11 cellular contexts compared by ENCODE assay signal in genomic region chr3:32423956-32424558, GRCh38. TPM values are rescaled to one million over a fixed set of nuclear protein-coding genes. Genes with fewer than 3 reads are reported as not detected.
DNase-seq lines count a peak whose midpoint lies in the region; TF ChIP-seq lines count a peak whose summit lies in the region.
"Had no signal": no experiment of that assay in that cellular context is flagged by ENCODE, and none has a peak within 500 bp of the region (broad histone marks: within the 10 kb centered on the region; RNA-seq: fewer than 3 reads in every experiment).

No MANE protein-coding gene starts in this region.

- H3F3A ChIP-seq in neural progenitor cell (ENCODE audit: low read depth): peaks cover 16% of the 10 kb centered on the region

- peaks cover 92% of the 10 kb centered on the region for H3K4me1 ChIP-seq in CD8-positive, alpha-beta memory T cell (ENCODE audit: insufficient read depth, low read length)
- H3K4me1 ChIP-seq in neural progenitor cell (peaks cover 18% of the 10 kb centered on the region), SJCRH30 (peaks cover 34% of the 10 kb centered on the region)

- no peaks in the 10 kb centered on the region for H3K79me2 ChIP-seq in neural progenitor cell (ENCODE audit: low read depth)

- peak in 3 of 5 donors; percentile 37 to 73 (median 61) for DNase-seq in CD8-positive, alpha-beta memory T cell
- peak; percentile 8 for DNase-seq in activated T-helper 2 cell treated with anti-CD3 and anti-CD28 coated beads, Interferon-gamma antibody, Interleukin-2, Interleukin-4, amounts not matched to agents 10 μg/mL and 5 μg/mL and 100 μg/mL, durations not matched to agents 14 hours and 24 hours and 36 hours (ENCODE audit: low spot score)
- DNase-seq in neural progenitor cell (ENCODE audit: low spot score): no peak
- DNase-seq in OCI-M2 (lab: John Stamatoyannopoulos, UW; ENCODE audit: unreplicated experiment): no peak
- no peak for DNase-seq in activated gamma-delta T cell treated with Interleukin-2 at 50 U/mL for 16 hours
- DNase-seq in SJCRH30: no peak
- no peak for DNase-seq in KG1 (lab: John Stamatoyannopoulos, UW)
- DNase-seq: kidney, NCI-H1694 had no signal

- no peaks in the 10 kb centered on the region for H3K9me3 Mint-ChIP-seq in CD8-positive, alpha-beta memory T cell
- no peaks in the 10 kb centered on the region for H3K9me3 Mint-ChIP-seq in IgD-negative memory B cell
- peaks cover 6% of the 10 kb centered on the region for H3K9me3 Mint-ChIP-seq in activated T-helper 2 cell treated with anti-CD3 and anti-CD28 coated beads, Interferon-gamma antibody, Interleukin-2, Interleukin-4, amounts not matched to agents 10 μg/mL and 5 μg/mL and 100 μg/mL, durations not matched to agents 14 hours and 24 hours and 36 hours
- peaks cover 5% of the 10 kb centered on the region for H3K9me3 Mint-ChIP-seq in neural progenitor cell

- no peak overlapping the region for H3K4me2 ChIP-seq in neural progenitor cell

- H3K4me3 ChIP-seq in CD8-positive, alpha-beta memory T cell (ENCODE audit: low read length): no peak overlapping the region
- H3K4me3 ChIP-seq in neural progenitor cell: no peak overlapping the region
- H3K4me3 ChIP-seq in SJCRH30: no peak overlapping the region

- CTCF ChIA-PET in CD8-positive, alpha-beta memory T cell (lab: Charles Lee): interaction anchor here (1.0 to 8.1 kb wide), 19 partner anchors 9 to 128 kb away, joined by 3 to 81 read pairs (median 6); no protein-coding TSS in a partner anchor

- peaks cover 0 to 3% of the 10 kb centered on the region in 2 donors for H3K27me3 Mint-ChIP-seq in CD8-positive, alpha-beta memory T cell
- H3K27me3 Mint-ChIP-seq in IgD-negative memory B cell: no peaks in the 10 kb centered on the region
- no peaks in the 10 kb centered on the region for H3K27me3 Mint-ChIP-seq in activated T-helper 2 cell treated with anti-CD3 and anti-CD28 coated beads, Interferon-gamma antibody, Interleukin-2, Interleukin-4, amounts not matched to agents 10 μg/mL and 5 μg/mL and 100 μg/mL, durations not matched to agents 14 hours and 24 hours and 36 hours (ENCODE audit: low read depth)
- peaks cover 3% of the 10 kb centered on the region for H3K27me3 Mint-ChIP-seq in neural progenitor cell (ENCODE audit: insufficient read depth, low read depth)

- H3K9me3 ChIP-seq in CD8-positive, alpha-beta memory T cell (ENCODE audit: low read length): no peaks in the 10 kb centered on the region
- no peaks in the 10 kb centered on the region for H3K9me3 ChIP-seq in neural progenitor cell (ENCODE audit: low read depth)
- no peaks in the 10 kb centered on the region for H3K9me3 ChIP-seq in SJCRH30 (replicated peaks)

- no peaks in the 10 kb centered on the region for H4K20me1 ChIP-seq in neural progenitor cell (ENCODE audit: low read depth)

- H3K4me3 Mint-ChIP-seq in CD8-positive, alpha-beta memory T cell: peak overlapping the region in 6 of 7 donors; percentile 37 to 87 (median 74)
- H3K4me3 Mint-ChIP-seq in IgD-negative memory B cell: peak overlapping the region; percentile 7 to 87 (median 77)
- no peak overlapping the region for H3K4me3 Mint-ChIP-seq in activated T-helper 2 cell treated with anti-CD3 and anti-CD28 coated beads, Interferon-gamma antibody, Interleukin-2, Interleukin-4, amounts not matched to agents 10 μg/mL and 5 μg/mL and 100 μg/mL, durations not matched to agents 14 hours and 24 hours and 36 hours (ENCODE audit: low read depth)
- H3K4me3 Mint-ChIP-seq in neural progenitor cell: no peak overlapping the region
- H3K4me3 Mint-ChIP-seq: brain had no signal

- POLR2A ChIA-PET in CD8-positive, alpha-beta memory T cell (lab: Charles Lee): interaction anchor here (0.6 to 4.7 kb wide), 11 partner anchors 9 to 126 kb away, joined by 3 to 40 read pairs (median 5); partner anchors contain the start of gene CMTM7

- peaks cover 79 to 100% (median 89%) of the 10 kb centered on the region in 3 donors for H3K4me1 Mint-ChIP-seq in CD8-positive, alpha-beta memory T cell
- H3K4me1 Mint-ChIP-seq in IgD-negative memory B cell (peaks cover 68 to 83% (median 81%) of the 10 kb centered on the region in 3 donors), neural progenitor cell (peaks cover 30% of the 10 kb centered on the region)
- peaks cover 72% of the 10 kb centered on the region for H3K4me1 Mint-ChIP-seq in activated T-helper 2 cell treated with anti-CD3 and anti-CD28 coated beads, Interferon-gamma antibody, Interleukin-2, Interleukin-4, amounts not matched to agents 10 μg/mL and 5 μg/mL and 100 μg/mL, durations not matched to agents 14 hours and 24 hours and 36 hours (ENCODE audit: low read depth)

- H3K36me3 Mint-ChIP-seq in CD8-positive, alpha-beta memory T cell: no peaks in the 10 kb centered on the region
- H3K36me3 Mint-ChIP-seq in IgD-negative memory B cell: no peaks in the 10 kb centered on the region
- peaks cover 24% of the 10 kb centered on the region for H3K36me3 Mint-ChIP-seq in activated T-helper 2 cell treated with anti-CD3 and anti-CD28 coated beads, Interferon-gamma antibody, Interleukin-2, Interleukin-4, amounts not matched to agents 10 μg/mL and 5 μg/mL and 100 μg/mL, durations not matched to agents 14 hours and 24 hours and 36 hours (ENCODE audit: low read depth)
- peaks cover 3% of the 10 kb centered on the region for H3K36me3 Mint-ChIP-seq in neural progenitor cell
- H3K36me3 Mint-ChIP-seq: brain had no signal

- no peaks in the 10 kb centered on the region for H3K36me3 ChIP-seq in CD8-positive, alpha-beta memory T cell (ENCODE audit: insufficient read depth, low read length)
- no peaks in the 10 kb centered on the region for H3K36me3 ChIP-seq in neural progenitor cell
- no peaks in the 10 kb centered on the region for H3K36me3 ChIP-seq in SJCRH30

- H3K27ac Mint-ChIP-seq in CD8-positive, alpha-beta memory T cell: peak overlapping the region; percentile 90 to 98 (median 94)
- H3K27ac Mint-ChIP-seq in IgD-negative memory B cell (peak overlapping the region; percentile 86 to 98 (median 97)), neural progenitor cell (peak overlapping the region; percentile 72)
- peak overlapping the region; percentile 80 for H3K27ac Mint-ChIP-seq in activated T-helper 2 cell treated with anti-CD3 and anti-CD28 coated beads, Interferon-gamma antibody, Interleukin-2, Interleukin-4, amounts not matched to agents 10 μg/mL and 5 μg/mL and 100 μg/mL, durations not matched to agents 14 hours and 24 hours and 36 hours

- intact Hi-C loops in activated T-helper 2 cell treated with anti-CD3 and anti-CD28 coated beads, Interferon-gamma antibody, Interleukin-2, Interleukin-4, amounts not matched to agents 10 μg/mL and 5 μg/mL and 100 μg/mL, durations not matched to agents 14 hours and 24 hours and 36 hours (cut with micrococcal nuclease): no loop called here

- no peak overlapping the region for H3K27ac ChIP-seq in CD8-positive, alpha-beta memory T cell (ENCODE audit: low read depth, low read length)
- H3K27ac ChIP-seq in neural progenitor cell (no peak overlapping the region), SJCRH30 (no peak overlapping the region)

- H3K27me3 ChIP-seq in CD8-positive, alpha-beta memory T cell (ENCODE audit: insufficient read depth, low read length, poor library complexity, severe bottlenecking): no peaks in the 10 kb centered on the region
- no peaks in the 10 kb centered on the region for H3K27me3 ChIP-seq in neural progenitor cell
- H3K27me3 ChIP-seq in SJCRH30: no peaks in the 10 kb centered on the region

- no peak overlapping the region for H2AFZ ChIP-seq in neural progenitor cell (replicated peaks)

- no peak overlapping the region for H3K9ac ChIP-seq in neural progenitor cell

- no peak for TF ChIP-seq CTCF in neural progenitor cell (IDR thresholded peaks at IDR 0.05)

RNA-seq across cellular contexts. Expression of gene CMTM7, which starts 32.4 kb away (rescaled TPM):
- total RNA-seq in CD8-positive, alpha-beta memory T cell: 10 to 100 TPM; 33.5 to 39.4 TPM
- 113 TPM for polyA plus RNA-seq in CD8-positive, alpha-beta memory T cell
- 141 TPM for polyA plus RNA-seq in IgD-negative memory B cell
- 60.0 and 60.9 TPM in 2 replicates for total RNA-seq in activated T-helper 2 cell treated with anti-CD3 and anti-CD28 coated beads, Interferon-gamma antibody, Interleukin-2, Interleukin-4, amounts not matched to agents 10 μg/mL and 5 μg/mL and 100 μg/mL, durations not matched to agents 14 hours and 24 hours and 36 hours
- 11.4 and 11.8 TPM in 2 replicates for total RNA-seq in neural progenitor cell (ENCODE audit: low replicate concordance)
- total RNA-seq in SJCRH30 (2014; rRNA removed; shearing (Covaris generic)): 16.1 and 16.3 TPM in 2 replicates

Comparison
In these comparisons a context has a peak if more than half of its experiments do, and no peak if none do; other contexts are left out.
1. DNase-seq: peak in CD8-positive, alpha-beta memory T cell (3 of 5) and activated T-helper 2 cell treated with anti-CD3 and anti-CD28 coated beads, Interferon-gamma antibody, Interleukin-2, Interleukin-4, amounts not matched to agents 10 μg/mL and 5 μg/mL and 100 μg/mL, durations not matched to agents 14 hours and 24 hours and 36 hours (single experiment); none in neural progenitor cell (single experiment), OCI-M2 (single experiment), activated gamma-delta T cell treated with Interleukin-2 at 50 U/mL for 16 hours (single experiment), SJCRH30 (0 of 2) and KG1 (single experiment).
2. H3K4me3 Mint-ChIP-seq: peak in CD8-positive, alpha-beta memory T cell (6 of 7) and IgD-negative memory B cell (4 of 4); none in activated T-helper 2 cell treated with anti-CD3 and anti-CD28 coated beads, Interferon-gamma antibody, Interleukin-2, Interleukin-4, amounts not matched to agents 10 μg/mL and 5 μg/mL and 100 μg/mL, durations not matched to agents 14 hours and 24 hours and 36 hours (single experiment) and neural progenitor cell (single experiment).
3. Peak in every context shown above with its lines, with median percentiles within 50 percentile points of each other: H3K27ac Mint-ChIP-seq.